10 cellular contexts compared by ENCODE assay signal in the genomic region with DNA sequence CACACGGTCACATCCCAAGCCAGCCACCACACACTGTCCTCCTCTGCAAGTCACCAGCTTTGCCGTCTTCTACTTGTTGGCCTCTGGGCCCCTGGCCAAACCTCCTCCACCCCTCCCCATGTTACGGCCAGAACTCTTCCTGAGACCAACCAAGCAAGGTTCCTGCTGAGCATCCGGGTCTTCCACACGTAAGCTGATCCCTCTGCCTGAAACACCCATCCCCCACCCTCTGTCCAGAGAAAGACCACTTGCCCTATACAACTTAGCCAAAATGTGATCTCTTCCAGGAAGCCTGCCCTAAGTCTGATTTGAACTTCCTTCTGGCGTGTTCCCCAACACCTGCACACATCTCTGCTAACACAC. TPM values are rescaled to one million over a fixed set of nuclear protein-coding genes. Genes with fewer than 3 reads are reported as not detected.
A peak's percentile ranks its signal among the peaks of the same experiment; 100 is the strongest.
DNase-seq lines count a peak whose midpoint lies in the region; ATAC-seq and TF ChIP-seq lines count a peak whose summit lies in the region.
"Had no signal": no experiment of that assay in that cellular context is flagged by ENCODE, and none has a peak within 500 bp of the region (broad histone marks: within the 10 kb centered on the region; RNA-seq: fewer than 3 reads in every experiment).

No MANE protein-coding gene starts in this region.

- peak overlapping the region; percentile 82 for H3K27ac Mint-ChIP-seq in endodermal cell
- H3K27ac Mint-ChIP-seq: activated CD4-positive, alpha-beta memory T cell treated with anti-CD3 and anti-CD28 coated beads, Interleukin-2, amount 10 ng/mL, durations not matched to agents 7 days and 5 days had no signal

- no peaks in the 10 kb centered on the region for H3K4me1 ChIP-seq in endodermal cell (ENCODE audit: control insufficient read depth, insufficient read depth, low read length)

- H3K27ac ChIP-seq in endodermal cell (ENCODE audit: low read depth, low read length): no peak overlapping the region

- no peaks in the 10 kb centered on the region for H3K9me3 ChIP-seq in endodermal cell (ENCODE audit: control insufficient read depth, low read length)

- H3K27me3 Mint-ChIP-seq in endodermal cell (ENCODE audit: insufficient read depth): no peaks in the 10 kb centered on the region
- H3K27me3 Mint-ChIP-seq: activated CD4-positive, alpha-beta memory T cell treated with anti-CD3 and anti-CD28 coated beads, Interleukin-2, amount 10 ng/mL, durations not matched to agents 7 days and 5 days; naive B cell had no signal

- H3K4me1 Mint-ChIP-seq in endodermal cell: peaks cover 3% of the 10 kb centered on the region
- H3K4me1 Mint-ChIP-seq: activated CD4-positive, alpha-beta memory T cell treated with anti-CD3 and anti-CD28 coated beads, Interleukin-2, amount 10 ng/mL, durations not matched to agents 7 days and 5 days had no signal

- H3K36me3 ChIP-seq in endodermal cell (ENCODE audit: control insufficient read depth, insufficient read depth, low read length): peaks cover 71% of the 10 kb centered on the region

- ATAC-seq in HG03469 (IDR thresholded peaks at IDR 0.05; ENCODE audit: unreplicated experiment) (no peak), HG02852 (IDR thresholded peaks at IDR 0.05; ENCODE audit: unreplicated experiment) (no peak), HG02884 (IDR thresholded peaks at IDR 0.05; ENCODE audit: unreplicated experiment) (no peak)

- no peak overlapping the region for H3K9ac ChIP-seq in endodermal cell (ENCODE audit: extremely low read depth, low read length, poor library complexity, severe bottlenecking)

- no peak overlapping the region for H3K4me3 ChIP-seq in endodermal cell (ENCODE audit: low read length)

- DNase-seq in ELF-1 (ENCODE audit: low read depth, low spot score) (peak; percentile 44), NCI-H2029 treated with DMSO at 0.1 percent for 48 hours (lab: John Stamatoyannopoulos, UW) (peak; percentile 48), endodermal cell (no peak), non-pigmented ciliary epithelial cell (ENCODE audit: low read depth) (peak; percentile 20)
- DNase-seq: activated CD4-positive, alpha-beta memory T cell treated with anti-CD3 and anti-CD28 coated beads, Interleukin-2, amount 10 ng/mL, durations not matched to agents 7 days and 5 days; naive B cell; stimulated activated CD4-positive, alpha-beta T cell treated with anti-CD3 and anti-CD28 coated beads, Interleukin-12 subunit alpha, Interleukin-12 subunit beta, amount 100 ng/mL, for 4 hours had no signal

- no peaks in the 10 kb centered on the region for H3K9me3 Mint-ChIP-seq in endodermal cell
- H3K9me3 Mint-ChIP-seq: activated CD4-positive, alpha-beta memory T cell treated with anti-CD3 and anti-CD28 coated beads, Interleukin-2, amount 10 ng/mL, durations not matched to agents 7 days and 5 days; naive B cell had no signal

- TF ChIP-seq CTCF in endodermal cell (conservative IDR thresholded peaks at IDR 0.05): no peak

- H3K27me3 ChIP-seq in endodermal cell (ENCODE audit: control insufficient read depth, insufficient read depth, low read length, poor library complexity, severe bottlenecking): no peaks in the 10 kb centered on the region

- WGBS in endodermal cell (ENCODE audit: insufficient coverage in 1 of 2, insufficient read length in 1 of 2), 2 experiments: 81 to 86% methylated on average over 3 to 6 of the region's 6 CpGs

- H3K36me3 Mint-ChIP-seq in endodermal cell (ENCODE audit: low read depth): peaks cover 75% of the 10 kb centered on the region

- H3K4me3 Mint-ChIP-seq in endodermal cell: no peak overlapping the region
- H3K4me3 Mint-ChIP-seq: activated CD4-positive, alpha-beta memory T cell treated with anti-CD3 and anti-CD28 coated beads, Interleukin-2, amount 10 ng/mL, durations not matched to agents 7 days and 5 days had no signal

RNA-seq across cellular contexts. Expression of gene CHADL, which starts 16.1 kb away (rescaled TPM):
- total RNA-seq in endodermal cell: 1 to 10 TPM in 1 of 2 donors, under 1 TPM in 1; 0.79 to 1.3 TPM
- 0.57 TPM for polyA plus RNA-seq in endodermal cell (2013, experiment 1 of 2)
- 1.1 TPM for polyA plus RNA-seq in endodermal cell (2013, experiment 2 of 2)

RNA-seq across cellular contexts. Expression of gene RANGAP1, which starts 29.1 kb away (rescaled TPM):
- total RNA-seq in endodermal cell: 100 to 1,000 TPM in 1 of 2 donors, 10 to 100 TPM in 1; 95.2 to 122 TPM
- polyA plus RNA-seq in endodermal cell (2013, experiment 1 of 2): 76.3 TPM
- polyA plus RNA-seq in endodermal cell (2013, experiment 2 of 2): 73.8 TPM

RNA-seq across cellular contexts. Expression of gene ZC3H7B, which starts 44.4 kb away (rescaled TPM):
- total RNA-seq in endodermal cell: 10 to 100 TPM; 70.9 to 74.2 TPM
- 40.4 TPM for polyA plus RNA-seq in endodermal cell (2013, experiment 1 of 2)
- polyA plus RNA-seq in endodermal cell (2013, experiment 2 of 2): 39.2 TPM

RNA-seq across cellular contexts. Expression of gene L3MBTL2, which starts 51.8 kb away (rescaled TPM):
- 10 to 100 TPM; 24.3 to 26.5 TPM for total RNA-seq in endodermal cell
- 19.3 TPM for polyA plus RNA-seq in endodermal cell (2013, experiment 1 of 2)
- polyA plus RNA-seq in endodermal cell (2013, experiment 2 of 2): 15.4 TPM
